ENCODE assay signal across 9 cellular contexts in genomic region chr6:36692220-36692619, GRCh38. TPM values are rescaled to one million over a fixed set of nuclear protein-coding genes. Genes with fewer than 3 reads are reported as not detected.
DNase-seq lines count a peak whose midpoint lies in the region; ATAC-seq and TF ChIP-seq lines count a peak whose summit lies in the region.
"Had no signal": no experiment of that assay in that cellular context is flagged by ENCODE, and none has a peak within 500 bp of the region (broad histone marks: within the 10 kb centered on the region; RNA-seq: fewer than 3 reads in every experiment).

No MANE protein-coding gene starts in this region.

- no peak overlapping the region for H3K27ac ChIP-seq in OCI-LY7 (ENCODE audit: low read depth, low read length, poor library complexity, severe bottlenecking)
- H3K27ac ChIP-seq: thoracic aorta had no signal

- intact Hi-C loops in OCI-LY7 (cut with micrococcal nuclease; ENCODE audit: unreplicated experiment) = no loop called here

- H2AFZ ChIP-seq in OCI-LY7 (ENCODE audit: low read length) = no peak overlapping the region; the same call in 1 of the 2 replicates

- no peaks in the 10 kb centered on the region for H3K9me3 ChIP-seq in OCI-LY7 (ENCODE audit: low read length)
- H3K9me3 ChIP-seq: thoracic aorta had no signal

- POLR2A ChIA-PET in OCI-LY7 (lab: Charles Lee) = interaction anchor here (0.7 to 1.3 kb wide), 12 partner anchors 9 to 96 kb away, joined by 3 to 6 read pairs (median 4); no protein-coding TSS in a partner anchor

- no peaks in the 10 kb centered on the region for H3K79me2 ChIP-seq in OCI-LY7 (ENCODE audit: insufficient read depth, low read depth, low read length)

- H3K36me3 ChIP-seq in OCI-LY7 (ENCODE audit: insufficient read depth, low read length) = no peaks in the 10 kb centered on the region
- H3K36me3 ChIP-seq: thoracic aorta had no signal

- no peak for TF ChIP-seq CTCF in OCI-LY7 (conservative IDR thresholded peaks at IDR 0.05; ENCODE audit: low read length)

- no peaks in the 10 kb centered on the region for H3K9me2 ChIP-seq in OCI-LY7 (ENCODE audit: insufficient read depth, low read length)

- H3K4me1 ChIP-seq in OCI-LY7 (ENCODE audit: insufficient read depth, low read length, poor library complexity, severe bottlenecking) = peaks cover 38% of the 10 kb centered on the region

- no peaks in the 10 kb centered on the region for H4K20me1 ChIP-seq in OCI-LY7 (ENCODE audit: insufficient read depth, low read length)

- peak overlapping the region; percentile 50 for H3K4me2 ChIP-seq in OCI-LY7 (ENCODE audit: low read length)

- DNase-seq in GDM1 (lab: John Stamatoyannopoulos, UW) = peak; percentile 38
- peak; percentile 85 for DNase-seq in OCI-LY7 (ENCODE audit: low spot score)
- DNase-seq in germinal center (ENCODE audit: low spot score) = peak; percentile 69
- no peak for DNase-seq in foreskin melanocyte
- DNase-seq in NCI-H345 (lab: John Stamatoyannopoulos, UW) = no peak
- DNase-seq in NCI-H2081 (lab: John Stamatoyannopoulos, UW) = no peak

- CTCF ChIA-PET in OCI-LY7 (lab: Charles Lee; ENCODE audit: unreplicated experiment) = interaction anchor here (1.0 kb wide), 1 partner anchor 66 kb away, joined by 3 read pairs; no protein-coding TSS in a partner anchor

- ATAC-seq in GM21515 (IDR thresholded peaks at IDR 0.05; ENCODE audit: unreplicated experiment) (peak; percentile 43), HG03108 (IDR thresholded peaks at IDR 0.05; ENCODE audit: unreplicated experiment) (no peak)

- no TSS peak for BruUV-seq in OCI-LY7 (replicated peaks; lab: Mats Ljungman, UMichigan)

- H3K4me3 ChIP-seq in OCI-LY7 (ENCODE audit: low read depth, low read length, poor library complexity, severe bottlenecking) = no peak overlapping the region
- H3K4me3 ChIP-seq: thoracic aorta had no signal

RNA-seq across cellular contexts. Expression of gene RAB44, which starts 5.4 kb away (rescaled TPM):
- total RNA-seq in OCI-LY7 (2014; rRNA removed; shearing (Covaris generic)) = 0.03 and 0.09 TPM in 2 replicates
- total RNA-seq in OCI-LY7 (2022) = not detected in 2 replicates

RNA-seq across cellular contexts. Expression of gene CDKN1A, which starts 13.7 kb away (rescaled TPM):
- total RNA-seq in OCI-LY7 (2014; rRNA removed; shearing (Covaris generic)) = 0.13 and 0.41 TPM in 2 replicates
- 1.2 and 1.3 TPM in 2 replicates for total RNA-seq in OCI-LY7 (2022)

Comparison
In these comparisons a context has a peak if more than half of its experiments do, and no peak if none do; other contexts are left out.
1. DNase-seq: peak in GDM1 (single experiment), OCI-LY7 (single experiment) and germinal center (single experiment); none in foreskin melanocyte (single experiment), NCI-H345 (single experiment) and NCI-H2081 (0 of 2).